Comparison of ENCODE assay signal across 23 cellular contexts in genomic region chr11:95515379-95515778, GRCh38.
"Had no signal": no experiment of that assay in that cellular context is flagged by ENCODE, and none has a peak within 500 bp of the region (broad histone marks: within the 10 kb centered on the region; RNA-seq: fewer than 3 reads in every experiment).

No MANE protein-coding gene starts in this region.

- H3K4me3 Mint-ChIP-seq: activated CD4-positive, alpha-beta T cell treated with anti-CD3 and anti-CD28 coated beads, Interleukin-2, amount 10 ng/mL, durations not matched to agents 7 days and 5 days; naive thymus-derived CD4-positive, alpha-beta T cell; stimulated activated naive CD8-positive, alpha-beta T cell treated with anti-CD3 and anti-CD28 coated beads, Interleukin-15, Interleukin-2, amounts not matched to agents 100 ng/mL and 50 ng/mL, for 24 hours; T-cell had no signal

- ATAC-seq: activated CD4-positive, CD25-positive, alpha-beta regulatory T cell treated with anti-CD3 and anti-CD28 coated beads, Interleukin-2, amount 50 U/mL, for 24 hours; esophagus mucosa; gastrocnemius medialis; naive thymus-derived CD4-positive, alpha-beta T cell; SK-N-SH treated with all-trans-retinoic acid at 6 μM for 48 hours; T-cell had no signal

- H3K4me1 Mint-ChIP-seq: activated CD4-positive, alpha-beta T cell treated with anti-CD3 and anti-CD28 coated beads, Interleukin-2, amount 10 ng/mL, durations not matched to agents 7 days and 5 days; T-cell had no signal

- DNase-seq: activated CD4-positive, alpha-beta T cell treated with anti-CD3 and anti-CD28 coated beads, Interleukin-2, amount 10 ng/mL, durations not matched to agents 7 days and 5 days; activated CD8-positive, alpha-beta memory T cell treated with anti-CD3 and anti-CD28 coated beads, Interleukin-2, amount 50 U/mL, for 4 hours; activated effector memory CD4-positive, alpha-beta T cell treated with Interleukin-2 at 50 U/mL for 16 hours; activated naive CD4-positive, alpha-beta T cell treated with anti-CD3 and anti-CD28 coated beads, Interleukin-2, amount 50 U/mL, for 16 hours; activated T-cell treated with anti-CD3 and anti-CD28 coated beads, Interleukin-2, amount 50 U/mL, for 48 hours; aorta; brain microvascular endothelial cell; gastrocnemius medialis; head of caudate nucleus; left ventricle myocardium superior; mesendoderm; naive thymus-derived CD4-positive, alpha-beta T cell; stimulated activated CD4-positive, alpha-beta T cell treated with anti-CD3 and anti-CD28 coated beads, Interleukin-2, amount 100 ng/mL, for 24 hours; T-cell; transverse colon had no signal

- FAIRE-seq: endometrium had no signal

- H3K9me3 ChIP-seq: gastrocnemius medialis, neutrophil, transverse colon had no signal

- H3K4me1 ChIP-seq: parathyroid adenoma had no signal

- H3K9me3 Mint-ChIP-seq: stimulated activated naive CD8-positive, alpha-beta T cell treated with anti-CD3 and anti-CD28 coated beads, Interleukin-15, Interleukin-2, amounts not matched to agents 100 ng/mL and 50 ng/mL, for 24 hours; T-cell had no signal

- H3K27ac ChIP-seq: brain microvascular endothelial cell, coronary artery, gastrocnemius medialis, neutrophil, parathyroid adenoma, transverse colon had no signal

- H3K27me3 ChIP-seq: brain microvascular endothelial cell, gastrocnemius medialis, neutrophil, transverse colon had no signal

- H3K36me3 Mint-ChIP-seq: T-cell had no signal

- H3K4me3 ChIP-seq: coronary artery, gastrocnemius medialis, transverse colon had no signal

- H3K27ac Mint-ChIP-seq: activated CD4-positive, alpha-beta T cell treated with anti-CD3 and anti-CD28 coated beads, Interleukin-2, amount 10 ng/mL, durations not matched to agents 7 days and 5 days; naive thymus-derived CD4-positive, alpha-beta T cell; stimulated activated naive CD8-positive, alpha-beta T cell treated with anti-CD3 and anti-CD28 coated beads, Interleukin-15, Interleukin-2, amounts not matched to agents 100 ng/mL and 50 ng/mL, for 24 hours; T-cell had no signal

- H2AFZ ChIP-seq: parathyroid adenoma had no signal

- H3K36me3 ChIP-seq: brain microvascular endothelial cell, gastrocnemius medialis, neutrophil, transverse colon had no signal

- H3K9ac ChIP-seq: parathyroid adenoma had no signal

- H3K27me3 Mint-ChIP-seq: naive thymus-derived CD4-positive, alpha-beta T cell; stimulated activated naive CD8-positive, alpha-beta T cell treated with anti-CD3 and anti-CD28 coated beads, Interleukin-15, Interleukin-2, amounts not matched to agents 100 ng/mL and 50 ng/mL, for 24 hours; T-cell had no signal

- H3K79me2 ChIP-seq: parathyroid adenoma had no signal
